1 cellular context compared by ENCODE assay signal in the genomic region with DNA sequence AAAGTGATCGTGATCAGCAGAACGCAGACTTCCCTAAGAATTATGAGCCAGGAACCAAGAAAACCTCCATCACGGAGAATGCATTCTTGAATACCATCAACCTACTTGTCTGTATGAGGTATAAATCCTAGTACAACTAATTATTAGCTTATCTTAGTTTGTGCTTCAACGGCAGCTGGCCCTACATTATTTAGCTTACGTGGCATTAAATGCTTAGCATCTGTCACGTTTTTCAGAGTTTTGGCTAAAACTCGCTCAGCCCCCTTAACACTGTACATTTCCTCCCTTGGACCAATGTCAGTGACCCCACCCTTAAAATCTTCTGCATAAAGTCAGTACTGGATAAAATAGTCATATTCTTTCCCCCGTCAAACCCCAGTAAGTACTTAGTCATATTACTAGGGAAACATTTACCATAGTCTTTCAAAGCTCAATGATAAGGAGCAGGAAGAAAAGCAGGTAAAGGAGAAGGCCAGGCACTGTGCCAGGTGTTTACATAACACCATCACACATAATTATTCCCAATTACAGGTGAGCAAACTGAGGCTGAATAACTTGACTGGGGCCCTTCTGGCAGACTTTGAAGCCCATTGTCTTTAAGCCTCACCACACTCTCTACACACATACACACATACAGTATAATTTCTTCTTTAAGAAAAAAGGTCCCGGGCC.
TF ChIP-seq lines count a peak whose summit lies in the region.

No MANE protein-coding gene starts in this region.

TF ChIP-seq in HepG2, 621 proteins besides CTCF, POLR2A, EP300 and RAD21 (continues in another document):
- peak; percentile 4; the same call in 1 of the 2 replicates for TF ChIP-seq ZNF460 (CRISPR knock-in tag; IDR thresholded peaks at IDR 0.05; ENCODE audit: borderline replicate concordance)
- TF ChIP-seq SOX13 (IDR thresholded peaks at IDR 0.05), result no peak
- peak in 1 of 2 experiments; percentile 36; a peak in 1 of 4 replicates for TF ChIP-seq SOX13 (CRISPR knock-in tag; conservative IDR thresholded peaks at IDR 0.05 in 1 of 2, IDR thresholded peaks at IDR 0.05 in 1 of 2)
- TF ChIP-seq HDAC1 (CRISPR knock-in tag; IDR thresholded peaks at IDR 0.05), result 0 out of 2 replicates have a peak, but pooled peaks have one; percentile 28
- TF ChIP-seq, protein P1, sequence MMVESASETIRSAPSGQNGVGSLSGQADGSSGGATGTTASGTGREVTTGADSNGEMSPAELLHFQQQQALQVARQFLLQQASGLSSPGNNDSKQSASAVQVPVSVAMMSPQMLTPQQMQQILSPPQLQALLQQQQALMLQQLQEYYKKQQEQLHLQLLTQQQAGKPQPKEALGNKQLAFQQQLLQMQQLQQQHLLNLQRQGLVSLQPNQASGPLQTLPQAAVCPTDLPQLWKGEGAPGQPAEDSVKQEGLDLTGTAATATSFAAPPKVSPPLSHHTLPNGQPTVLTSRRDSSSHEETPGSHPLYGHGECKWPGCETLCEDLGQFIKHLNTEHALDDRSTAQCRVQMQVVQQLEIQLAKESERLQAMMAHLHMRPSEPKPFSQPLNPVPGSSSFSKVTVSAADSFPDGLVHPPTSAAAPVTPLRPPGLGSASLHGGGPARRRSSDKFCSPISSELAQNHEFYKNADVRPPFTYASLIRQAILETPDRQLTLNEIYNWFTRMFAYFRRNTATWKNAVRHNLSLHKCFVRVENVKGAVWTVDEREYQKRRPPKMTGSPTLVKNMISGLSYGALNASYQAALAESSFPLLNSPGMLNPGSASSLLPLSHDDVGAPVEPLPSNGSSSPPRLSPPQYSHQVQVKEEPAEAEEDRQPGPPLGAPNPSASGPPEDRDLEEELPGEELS (CRISPR knock-in tag; IDR thresholded peaks at IDR 0.05), result peak; percentile 31; the same call in 1 of the 2 replicates
- TF ChIP-seq ELF4 (CRISPR knock-in tag; IDR thresholded peaks at IDR 0.05; ENCODE audit: borderline replicate concordance), result 0 out of 2 replicates have a peak, but pooled peaks have one; percentile 16
- no peak for TF ChIP-seq POLR2AphosphoS5 (IDR thresholded peaks at IDR 0.05; ENCODE audit: low read depth, low read length)
- peak; percentile 96 for TF ChIP-seq ZNF629 (CRISPR knock-in tag; conservative IDR thresholded peaks at IDR 0.05)
- TF ChIP-seq, protein P2, sequence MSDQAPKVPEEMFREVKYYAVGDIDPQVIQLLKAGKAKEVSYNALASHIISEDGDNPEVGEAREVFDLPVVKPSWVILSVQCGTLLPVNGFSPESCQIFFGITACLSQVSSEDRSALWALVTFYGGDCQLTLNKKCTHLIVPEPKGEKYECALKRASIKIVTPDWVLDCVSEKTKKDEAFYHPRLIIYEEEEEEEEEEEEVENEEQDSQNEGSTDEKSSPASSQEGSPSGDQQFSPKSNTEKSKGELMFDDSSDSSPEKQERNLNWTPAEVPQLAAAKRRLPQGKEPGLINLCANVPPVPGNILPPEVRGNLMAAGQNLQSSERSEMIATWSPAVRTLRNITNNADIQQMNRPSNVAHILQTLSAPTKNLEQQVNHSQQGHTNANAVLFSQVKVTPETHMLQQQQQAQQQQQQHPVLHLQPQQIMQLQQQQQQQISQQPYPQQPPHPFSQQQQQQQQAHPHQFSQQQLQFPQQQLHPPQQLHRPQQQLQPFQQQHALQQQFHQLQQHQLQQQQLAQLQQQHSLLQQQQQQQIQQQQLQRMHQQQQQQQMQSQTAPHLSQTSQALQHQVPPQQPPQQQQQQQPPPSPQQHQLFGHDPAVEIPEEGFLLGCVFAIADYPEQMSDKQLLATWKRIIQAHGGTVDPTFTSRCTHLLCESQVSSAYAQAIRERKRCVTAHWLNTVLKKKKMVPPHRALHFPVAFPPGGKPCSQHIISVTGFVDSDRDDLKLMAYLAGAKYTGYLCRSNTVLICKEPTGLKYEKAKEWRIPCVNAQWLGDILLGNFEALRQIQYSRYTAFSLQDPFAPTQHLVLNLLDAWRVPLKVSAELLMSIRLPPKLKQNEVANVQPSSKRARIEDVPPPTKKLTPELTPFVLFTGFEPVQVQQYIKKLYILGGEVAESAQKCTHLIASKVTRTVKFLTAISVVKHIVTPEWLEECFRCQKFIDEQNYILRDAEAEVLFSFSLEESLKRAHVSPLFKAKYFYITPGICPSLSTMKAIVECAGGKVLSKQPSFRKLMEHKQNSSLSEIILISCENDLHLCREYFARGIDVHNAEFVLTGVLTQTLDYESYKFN (CRISPR knock-in tag; conservative IDR thresholded peaks at IDR 0.05), result 0 out of 2 replicates have a peak, but pooled peaks have one; percentile 16
- peak; percentile 55; the same call in 1 of the 2 replicates for TF ChIP-seq TBX2 (CRISPR knock-in tag; IDR thresholded peaks at IDR 0.05; ENCODE audit: borderline replicate concordance)
- TF ChIP-seq MAFF (IDR thresholded peaks at IDR 0.05; ENCODE audit: low read depth, low read length), result peak; percentile 76
- TF ChIP-seq, protein P3, sequence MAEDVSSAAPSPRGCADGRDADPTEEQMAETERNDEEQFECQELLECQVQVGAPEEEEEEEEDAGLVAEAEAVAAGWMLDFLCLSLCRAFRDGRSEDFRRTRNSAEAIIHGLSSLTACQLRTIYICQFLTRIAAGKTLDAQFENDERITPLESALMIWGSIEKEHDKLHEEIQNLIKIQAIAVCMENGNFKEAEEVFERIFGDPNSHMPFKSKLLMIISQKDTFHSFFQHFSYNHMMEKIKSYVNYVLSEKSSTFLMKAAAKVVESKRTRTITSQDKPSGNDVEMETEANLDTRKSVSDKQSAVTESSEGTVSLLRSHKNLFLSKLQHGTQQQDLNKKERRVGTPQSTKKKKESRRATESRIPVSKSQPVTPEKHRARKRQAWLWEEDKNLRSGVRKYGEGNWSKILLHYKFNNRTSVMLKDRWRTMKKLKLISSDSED (CRISPR knock-in tag; IDR thresholded peaks at IDR 0.05), result no peak
- 0 out of 2 replicates have a peak, but pooled peaks have one; percentile 64 for TF ChIP-seq SMYD3 (CRISPR knock-in tag; IDR thresholded peaks at IDR 0.05)
- no peak for TF ChIP-seq FOXA1 (IDR thresholded peaks at IDR 0.05)
- TF ChIP-seq FOXA1 (CRISPR knock-in tag; IDR thresholded peaks at IDR 0.05), result peak; percentile 70
- peak; percentile 39; the same call in 1 of the 2 replicates for TF ChIP-seq HDAC2 (CRISPR knock-in tag; IDR thresholded peaks at IDR 0.05)
- peak; percentile 10; the same call in 1 of the 2 replicates for TF ChIP-seq SOX5 (CRISPR knock-in tag; IDR thresholded peaks at IDR 0.05; ENCODE audit: borderline replicate concordance)
- TF ChIP-seq, protein P4, sequence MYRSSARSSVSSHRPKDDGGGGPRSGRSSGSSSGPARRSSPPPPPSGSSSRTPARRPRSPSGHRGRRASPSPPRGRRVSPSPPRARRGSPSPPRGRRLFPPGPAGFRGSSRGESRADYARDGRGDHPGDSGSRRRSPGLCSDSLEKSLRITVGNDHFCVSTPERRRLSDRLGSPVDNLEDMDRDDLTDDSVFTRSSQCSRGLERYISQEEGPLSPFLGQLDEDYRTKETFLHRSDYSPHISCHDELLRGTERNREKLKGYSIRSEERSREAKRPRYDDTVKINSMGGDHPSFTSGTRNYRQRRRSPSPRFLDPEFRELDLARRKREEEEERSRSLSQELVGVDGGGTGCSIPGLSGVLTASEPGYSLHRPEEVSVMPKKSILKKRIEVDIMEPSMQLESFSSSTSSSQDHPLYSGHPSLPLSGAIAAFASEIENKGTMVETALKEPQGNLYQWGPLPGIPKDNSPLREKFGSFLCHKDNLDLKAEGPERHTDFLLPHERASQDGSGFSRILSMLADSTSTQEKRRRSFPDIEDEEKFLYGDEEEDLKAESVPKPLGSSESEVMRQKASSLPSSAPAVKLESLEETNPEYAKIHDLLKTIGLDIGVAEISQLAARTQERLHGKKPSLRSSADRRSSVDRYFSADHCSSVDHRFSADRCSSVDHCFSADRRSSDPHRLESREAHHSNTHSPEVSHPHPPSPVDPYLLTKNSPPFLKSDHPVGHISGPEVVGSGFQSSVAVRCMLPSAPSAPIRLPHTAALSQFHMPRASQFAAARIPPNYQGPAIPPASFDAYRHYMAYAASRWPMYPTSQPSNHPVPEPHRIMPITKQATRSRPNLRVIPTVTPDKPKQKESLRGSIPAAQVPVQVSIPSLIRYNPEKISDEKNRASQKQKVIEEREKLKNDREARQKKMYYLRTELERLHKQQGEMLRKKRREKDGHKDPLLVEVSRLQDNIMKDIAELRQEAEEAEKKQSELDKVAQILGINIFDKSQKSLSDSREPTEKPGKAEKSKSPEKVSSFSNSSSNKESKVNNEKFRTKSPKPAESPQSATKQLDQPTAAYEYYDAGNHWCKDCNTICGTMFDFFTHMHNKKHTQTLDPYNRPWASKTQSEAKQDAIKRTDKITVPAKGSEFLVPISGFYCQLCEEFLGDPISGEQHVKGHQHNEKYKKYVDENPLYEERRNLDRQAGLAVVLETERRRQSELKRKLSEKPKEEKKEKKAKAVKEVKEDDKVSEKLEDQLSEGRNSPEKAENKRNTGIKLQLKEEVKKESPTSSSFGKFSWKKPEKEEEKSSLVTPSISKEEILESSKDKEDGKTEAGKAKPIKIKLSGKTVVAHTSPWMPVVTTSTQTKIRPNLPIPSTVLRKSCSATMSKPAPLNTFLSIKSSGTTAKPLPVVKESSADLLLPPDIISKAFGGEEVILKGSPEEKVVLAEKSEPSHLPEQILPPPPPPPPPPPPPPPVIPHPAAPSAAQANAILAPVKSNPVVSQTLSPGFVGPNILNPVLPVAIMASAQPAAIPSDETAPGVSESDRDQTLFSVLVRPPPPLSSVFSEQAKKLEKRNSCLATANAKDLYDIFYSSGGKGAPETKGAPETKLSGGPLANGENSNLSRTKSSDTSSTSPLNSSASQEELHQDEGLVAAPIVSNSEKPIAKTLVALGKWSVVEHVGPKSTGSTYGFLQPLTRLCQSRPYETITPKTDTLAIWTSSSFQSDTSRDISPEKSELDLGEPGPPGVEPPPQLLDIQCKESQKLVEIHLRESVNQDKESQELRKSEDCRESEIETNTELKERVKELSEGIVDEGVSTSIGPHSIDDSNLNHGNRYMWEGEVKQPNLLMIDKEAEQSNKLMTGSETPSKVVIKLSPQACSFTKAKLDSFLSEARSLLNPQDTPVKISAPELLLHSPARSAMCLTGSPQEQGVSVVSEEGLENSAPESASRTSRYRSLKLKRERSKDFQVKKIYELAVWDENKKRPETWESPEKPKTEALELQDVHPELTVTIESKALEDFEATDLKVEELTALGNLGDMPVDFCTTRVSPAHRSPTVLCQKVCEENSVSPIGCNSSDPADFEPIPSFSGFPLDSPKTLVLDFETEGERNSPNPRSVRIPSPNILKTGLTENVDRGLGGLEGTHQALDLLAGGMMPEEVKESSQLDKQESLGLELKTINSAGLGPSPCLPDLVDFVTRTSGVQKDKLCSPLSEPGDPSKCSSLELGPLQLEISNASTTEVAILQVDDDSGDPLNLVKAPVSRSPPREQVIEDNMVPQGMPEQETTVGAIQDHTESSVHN (CRISPR knock-in tag; IDR thresholded peaks at IDR 0.05), result no peak
- TF ChIP-seq FOXA3 (CRISPR knock-in tag; IDR thresholded peaks at IDR 0.05), result peak; percentile 70
- TF ChIP-seq MAFK (conservative IDR thresholded peaks at IDR 0.05 in 1 of 2, IDR thresholded peaks at IDR 0.05 in 1 of 2; ENCODE audit: low read length in 2 of 2), result peak; percentile 79 to 81
- no peak for TF ChIP-seq ZNF761 (CRISPR knock-in tag; conservative IDR thresholded peaks at IDR 0.05)
- TF ChIP-seq ZMYM3 (CRISPR knock-in tag; IDR thresholded peaks at IDR 0.05), result peak; percentile 71; the same call in 1 of the 2 replicates
- TF ChIP-seq, protein P5, sequence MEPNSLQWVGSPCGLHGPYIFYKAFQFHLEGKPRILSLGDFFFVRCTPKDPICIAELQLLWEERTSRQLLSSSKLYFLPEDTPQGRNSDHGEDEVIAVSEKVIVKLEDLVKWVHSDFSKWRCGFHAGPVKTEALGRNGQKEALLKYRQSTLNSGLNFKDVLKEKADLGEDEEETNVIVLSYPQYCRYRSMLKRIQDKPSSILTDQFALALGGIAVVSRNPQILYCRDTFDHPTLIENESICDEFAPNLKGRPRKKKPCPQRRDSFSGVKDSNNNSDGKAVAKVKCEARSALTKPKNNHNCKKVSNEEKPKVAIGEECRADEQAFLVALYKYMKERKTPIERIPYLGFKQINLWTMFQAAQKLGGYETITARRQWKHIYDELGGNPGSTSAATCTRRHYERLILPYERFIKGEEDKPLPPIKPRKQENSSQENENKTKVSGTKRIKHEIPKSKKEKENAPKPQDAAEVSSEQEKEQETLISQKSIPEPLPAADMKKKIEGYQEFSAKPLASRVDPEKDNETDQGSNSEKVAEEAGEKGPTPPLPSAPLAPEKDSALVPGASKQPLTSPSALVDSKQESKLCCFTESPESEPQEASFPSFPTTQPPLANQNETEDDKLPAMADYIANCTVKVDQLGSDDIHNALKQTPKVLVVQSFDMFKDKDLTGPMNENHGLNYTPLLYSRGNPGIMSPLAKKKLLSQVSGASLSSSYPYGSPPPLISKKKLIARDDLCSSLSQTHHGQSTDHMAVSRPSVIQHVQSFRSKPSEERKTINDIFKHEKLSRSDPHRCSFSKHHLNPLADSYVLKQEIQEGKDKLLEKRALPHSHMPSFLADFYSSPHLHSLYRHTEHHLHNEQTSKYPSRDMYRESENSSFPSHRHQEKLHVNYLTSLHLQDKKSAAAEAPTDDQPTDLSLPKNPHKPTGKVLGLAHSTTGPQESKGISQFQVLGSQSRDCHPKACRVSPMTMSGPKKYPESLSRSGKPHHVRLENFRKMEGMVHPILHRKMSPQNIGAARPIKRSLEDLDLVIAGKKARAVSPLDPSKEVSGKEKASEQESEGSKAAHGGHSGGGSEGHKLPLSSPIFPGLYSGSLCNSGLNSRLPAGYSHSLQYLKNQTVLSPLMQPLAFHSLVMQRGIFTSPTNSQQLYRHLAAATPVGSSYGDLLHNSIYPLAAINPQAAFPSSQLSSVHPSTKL (CRISPR knock-in tag; IDR thresholded peaks at IDR 0.05), result no peak
- TF ChIP-seq ZC3H4 (CRISPR knock-in tag; IDR thresholded peaks at IDR 0.05; ENCODE audit: borderline replicate concordance), result no peak
- TF ChIP-seq ZFP37 (CRISPR knock-in tag; IDR thresholded peaks at IDR 0.05; ENCODE audit: borderline replicate concordance), result no peak
- 0 out of 2 replicates have a peak, but pooled peaks have one; percentile 24 for TF ChIP-seq ZFP36L1 (CRISPR knock-in tag; IDR thresholded peaks at IDR 0.05)
- peak; percentile 54; the same call in 1 of the 2 replicates for TF ChIP-seq ISL2 (CRISPR knock-in tag; IDR thresholded peaks at IDR 0.05)
- peak; percentile 58; the same call in 1 of the 2 replicates for TF ChIP-seq RCOR2 (CRISPR knock-in tag; IDR thresholded peaks at IDR 0.05)
- TF ChIP-seq RBM22 (optimal IDR thresholded peaks at IDR 0.05; ENCODE audit: low read length), result no peak
- peak; percentile 37; the same call in 1 of the 2 replicates for TF ChIP-seq KDM1A (CRISPR knock-in tag; IDR thresholded peaks at IDR 0.05)
